In genomic region chr11:56740886-56741285, GRCh38 we compare ENCODE assay signal across 32 cellular contexts. TPM values are rescaled to one million over a fixed set of nuclear protein-coding genes. Genes with fewer than 3 reads are reported as not detected.
"Had no signal": no experiment of that assay in that cellular context is flagged by ENCODE, and none has a peak within 500 bp of the region (broad histone marks: within the 10 kb centered on the region; RNA-seq: fewer than 3 reads in every experiment).

No MANE protein-coding gene starts in this region.

- H3K36me3 ChIP-seq: stomach, suprapubic skin, thoracic aorta, thyroid gland, tibial artery, tibial nerve, transverse colon, upper lobe of left lung, upper lobe of right lung, uterus, vagina had no signal

- FAIRE-seq: urothelium cell line had no signal

- H3K27me3 ChIP-seq: stomach, suprapubic skin, testis, thyroid gland, tibial artery, tibial nerve, transverse colon, upper lobe of left lung, upper lobe of right lung, uterus, vagina had no signal

- H3K4me1 ChIP-seq: stomach, suprapubic skin, testis, thyroid gland, tibial artery, tibial nerve, transverse colon, upper lobe of left lung, upper lobe of right lung, uterus, vagina had no signal

- ATAC-seq: stimulated activated effector memory CD8-positive, alpha-beta T cell treated with anti-CD3 and anti-CD28 coated beads, Interleukin-12 subunit alpha, Interleukin-12 subunit beta, amount 100 ng/mL, for 72 hours; stimulated activated memory B cell treated with anti-CD40 and anti-IgM and Interleukin-4, amounts not matched to agents 10 μg/mL and 1 μg/mL and 100 μg/mL, for 72 hours; stimulated activated naive B cell treated with anti-CD40 and anti-IgM and Interleukin-4, amounts not matched to agents 10 μg/mL and 1 μg/mL and 100 μg/mL, for 72 hours; stimulated activated naive CD8-positive, alpha-beta T cell treated with anti-CD3 and anti-CD28 coated beads, Interleukin-15, amount 100 ng/mL, for 72 hours; stimulated activated naive CD8-positive, alpha-beta T cell treated with anti-CD3 and anti-CD28 coated beads, Interleukin-15, Interleukin-2, amounts not matched to agents 100 U/mL and 50 U/mL, for 24 hours; upper lobe of right lung had no signal

- H3K9me3 ChIP-seq: stomach, suprapubic skin, testis, thoracic aorta, thyroid gland, tibial artery, tibial nerve, transverse colon, upper lobe of left lung, upper lobe of right lung, uterus, vagina had no signal

- H3K27ac ChIP-seq: stomach, suprapubic skin, testis, thoracic aorta, thyroid gland, tibial artery, tibial nerve, transverse colon, upper lobe of left lung, upper lobe of right lung, uterus, vagina had no signal

- H3K4me3 ChIP-seq: stomach, suprapubic skin, testis, thoracic aorta, thyroid gland, tibial artery, tibial nerve, transverse colon, upper lobe of left lung, upper lobe of right lung, uterus, vagina had no signal

- DNase-seq: stimulated activated CD4-positive, alpha-beta T cell treated with anti-CD3 and anti-CD28 coated beads, Interleukin-2, amount 100 ng/mL, for 48 hours; stimulated activated CD4-positive, alpha-beta T cell treated with anti-CD3 and anti-CD28 coated beads, Interleukin-4, amount 100 ng/mL, for 1 hour; stimulated activated CD4-positive, alpha-beta T cell treated with anti-CD3 and anti-CD28 coated beads, Interleukin-4, amount 100 ng/mL, for 24 hours; stimulated activated CD4-positive, alpha-beta T cell treated with anti-CD3 and anti-CD28 coated beads, Interleukin-4, amount 100 ng/mL, for 4 hours; stimulated activated CD8-positive, alpha-beta memory T cell treated with anti-CD3 and anti-CD28 coated beads, Interleukin-4, amount 100 ng/mL, for 48 hours; stimulated activated naive B cell treated with anti-CD40 and anti-IgM and Interleukin-4, amounts not matched to agents 10 μg/mL and 1 μg/mL and 100 μg/mL, for 72 hours; stimulated activated naive CD4-positive, alpha-beta T cell; stimulated activated naive CD4-positive, alpha-beta T cell treated with Interleukin-2 at 50 U/mL for 16 hours; stimulated activated naive CD8-positive, alpha-beta T cell treated with anti-CD3 and anti-CD28 coated beads, Interleukin-15, amount 100 ng/mL, for 72 hours; stimulated activated naive CD8-positive, alpha-beta T cell treated with anti-CD3 and anti-CD28 coated beads, Interleukin-15, Interleukin-2, amounts not matched to agents 100 U/mL and 50 U/mL, for 24 hours; stomach; substantia nigra; testis; thyroid gland; tibial artery; transverse colon; trophoblast cell; upper lobe of left lung; upper lobe of right lung; uterus had no signal

RNA-seq across cellular contexts. Expression of gene OR9G4, which starts 7.6 kb away (rescaled TPM):
- total RNA-seq: stomach, subcutaneous adipose tissue, suprapubic skin, temporal lobe, testis, thoracic aorta, thyroid gland, tibial nerve, transverse colon, upper lobe of left lung, upper lobe of right lung, ureter, urinary bladder, uterus, vagina had no signal
- polyA plus RNA-seq: stomach, thymus, urinary bladder had no signal

RNA-seq across cellular contexts. Expression of gene OR9G1, which starts 42.0 kb away (rescaled TPM):
- total RNA-seq: stomach, subcutaneous adipose tissue, suprapubic skin, temporal lobe, testis, thoracic aorta, thyroid gland, tibial nerve, transverse colon, upper lobe of left lung, upper lobe of right lung, ureter, urinary bladder, uterus, vagina had no signal
- polyA plus RNA-seq: stomach, thymus, urinary bladder had no signal
